ENCODE assay signal across 26 cellular contexts in genomic region chr17:57762375-57762916, GRCh38. TPM values are rescaled to one million over a fixed set of nuclear protein-coding genes. Genes with fewer than 3 reads are reported as not detected.
A peak's percentile ranks its signal among the peaks of the same experiment; 100 is the strongest.
DNase-seq lines count a peak whose midpoint lies in the region; ATAC-seq and TF ChIP-seq lines count a peak whose summit lies in the region.
"Had no signal": no experiment of that assay in that cellular context is flagged by ENCODE, and none has a peak within 500 bp of the region (broad histone marks: within the 10 kb centered on the region; RNA-seq: fewer than 3 reads in every experiment).

No MANE protein-coding gene starts in this region.

- H3K27ac Mint-ChIP-seq in MCF 10A (ENCODE audit: low read depth, unreplicated experiment): no peak overlapping the region

- peaks cover 5% of the 10 kb centered on the region for H3K4me1 Mint-ChIP-seq in MCF 10A (ENCODE audit: insufficient read depth, unreplicated experiment)

- TF ChIP-seq POLR2A in testis (IDR thresholded peaks at IDR 0.05): no peak

- peaks cover 18% of the 10 kb centered on the region; the same call in 1 of the 2 replicates for H3K27me3 ChIP-seq in SK-N-SH (ENCODE audit: insufficient read depth)
- no peaks in the 10 kb centered on the region for H3K27me3 ChIP-seq in testis
- H3K27me3 ChIP-seq: heart left ventricle, thyroid gland had no signal

- POLR2A ChIA-PET in SK-N-SH (lab: Yijun Ruan, JAX): interaction anchor here (1.0 to 3.0 kb wide), 8 partner anchors 10 to 177 kb away, joined by 3 to 19 read pairs (median 4); partner anchors contain the start of gene MRPS23
- POLR2A ChIA-PET in MCF 10A (lab: Yijun Ruan, JAX): no interaction called here

- intact Hi-C loops in MCF 10A (cut with micrococcal nuclease) (no loop called here), testis (cut with DNase I; ENCODE audit: low total_unique reads) (no loop called here)

- no peak for TF ChIP-seq CTCF in SK-N-SH (IDR thresholded peaks at IDR 0.05)
- no peak for TF ChIP-seq CTCF in MCF 10A (IDR thresholded peaks at IDR 0.05; ENCODE audit: unreplicated experiment)
- no peak for TF ChIP-seq CTCF in testis (IDR thresholded peaks at IDR 0.05)

- H3K9ac ChIP-seq in SK-N-SH: no peak overlapping the region

- H3K9me3 ChIP-seq in SK-N-SH (no peaks in the 10 kb centered on the region), testis (no peaks in the 10 kb centered on the region)
- H3K9me3 ChIP-seq: heart left ventricle, thyroid gland had no signal

- CTCF ChIA-PET in SK-N-SH (lab: Yijun Ruan, JAX): interaction anchor here (0.6 to 4.4 kb wide), 16 partner anchors 10 to 641 kb away, joined by 3 to 38 read pairs (median 6); no protein-coding TSS in a partner anchor
- CTCF ChIA-PET in MCF 10A (lab: Yijun Ruan, JAX): interaction anchor here (0.6 to 1.5 kb wide), 3 partner anchors 14 to 752 kb away, joined by 3 to 5 read pairs (median 4); no protein-coding TSS in a partner anchor

- peak overlapping the region in 1 of 2 experiments; percentile 67; a peak in 2 of 4 replicates for H3K27ac ChIP-seq in SK-N-SH (ENCODE audit: low read depth in 2 of 2, low read length in 1 of 2)
- H3K27ac ChIP-seq in testis: no peak overlapping the region
- H3K27ac ChIP-seq: coronary artery, heart left ventricle, thyroid gland had no signal

- H4K20me1 ChIP-seq in SK-N-SH (ENCODE audit: insufficient read depth): no peaks in the 10 kb centered on the region

- no peak overlapping the region for H2AFZ ChIP-seq in SK-N-SH (ENCODE audit: low read depth)

- H3K4me2 ChIP-seq in SK-N-SH: no peak overlapping the region

- WGBS in SK-N-SH (ENCODE audit: low lambda C conversion rate): 39% methylated on average over 14 of the region's 14 CpGs
- WGBS in testis, 2 donors: 71 to 75% methylated on average over 14 of the region's 14 CpGs

- peaks cover 32% of the 10 kb centered on the region for H3K27me3 Mint-ChIP-seq in MCF 10A (ENCODE audit: insufficient read depth, unreplicated experiment)

- H3K9me3 Mint-ChIP-seq in MCF 10A (ENCODE audit: unreplicated experiment): no peaks in the 10 kb centered on the region

- no peak for TF ChIP-seq RAD21 in SK-N-SH (IDR thresholded peaks at IDR 0.05; ENCODE audit: low read length)

- H3K4me3 ChIP-seq in SK-N-SH (ENCODE audit: low read depth in 2 of 2, low read length in 1 of 2): no peak overlapping the region
- H3K4me3 ChIP-seq in testis: no peak overlapping the region
- H3K4me3 ChIP-seq: coronary artery, heart left ventricle, thyroid gland had no signal

- ATAC-seq in HG03097 (IDR thresholded peaks at IDR 0.05; ENCODE audit: low FRiP score, unreplicated experiment): no peak
- ATAC-seq: heart left ventricle; left ventricle myocardium superior; Right ventricle myocardium inferior; stimulated activated naive CD8-positive, alpha-beta T cell treated with anti-CD3 and anti-CD28 coated beads, Interleukin-15, Interleukin-2, amounts not matched to agents 100 U/mL and 50 U/mL, for 24 hours had no signal

- H3K4me1 ChIP-seq in SK-N-SH (ENCODE audit: control insufficient read depth in 1 of 2, insufficient read depth in 2 of 2, low read depth in 1 of 2, low read length in 1 of 2): peaks cover 0 to 35% of the 10 kb centered on the region in 2 experiments; a peak in 2 of 4 replicates
- H3K4me1 ChIP-seq in testis: no peaks in the 10 kb centered on the region
- H3K4me1 ChIP-seq: heart left ventricle, thyroid gland had no signal

- peak; percentile 42 for DNase-seq in NCI-H2171 treated with DMSO at 0.1 percent for 48 hours (lab: John Stamatoyannopoulos, UW)
- no peak for DNase-seq in NCI-H2171 (lab: John Stamatoyannopoulos, UW)
- peak; percentile 73 for DNase-seq in SK-N-SH
- peak; percentile 43 for DNase-seq in left kidney (ENCODE audit: low read depth, low spot score)
- DNase-seq in MCF 10A (ENCODE audit: unreplicated experiment): no peak
- no peak for DNase-seq in testis
- DNase-seq in stimulated activated CD8-positive, alpha-beta memory T cell treated with anti-CD3 and anti-CD28 coated beads, Interleukin-4, amount 100 ng/mL, for 48 hours: no peak
- DNase-seq: activated CD4-positive, alpha-beta T cell treated with anti-CD3 and anti-CD28 coated beads for 1 hour; activated gamma-delta T cell treated with Interleukin-2 at 50 U/mL for 16 hours; activated T-cell treated with anti-CD3 and anti-CD28 coated beads, Interleukin-2, amount 50 U/mL, for 1 hour; DMS79 treated with DMSO at 0.1 percent for 48 hours; heart left ventricle; Karpas-422; left ventricle myocardium superior; NCI-H774; stimulated activated CD4-positive, alpha-beta T cell treated with anti-CD3 and anti-CD28 coated beads, Interleukin-2, amount 100 ng/mL, for 48 hours; stimulated activated naive CD8-positive, alpha-beta T cell treated with anti-CD3 and anti-CD28 coated beads, Interleukin-15, Interleukin-2, amounts not matched to agents 100 U/mL and 50 U/mL, for 24 hours; thyroid gland had no signal

- peak in 1 of 2 experiments; percentile 60; a peak in 1 of 4 replicates for TF ChIP-seq EP300 in SK-N-SH (IDR thresholded peaks at IDR 0.05; ENCODE audit: borderline replicate concordance in 1 of 2, low read depth in 1 of 2, low read length in 1 of 2)

- H3K9me2 ChIP-seq in SK-N-SH: no peaks in the 10 kb centered on the region

- BruUV-seq in MCF 10A (replicated peaks; lab: Mats Ljungman, UMichigan): no TSS peak

- H3K79me2 ChIP-seq in SK-N-SH (ENCODE audit: insufficient read depth): no peaks in the 10 kb centered on the region

- no peaks in the 10 kb centered on the region for H3K36me3 Mint-ChIP-seq in MCF 10A (ENCODE audit: insufficient read depth, unreplicated experiment)

- no peak overlapping the region for H3K4me3 Mint-ChIP-seq in MCF 10A (ENCODE audit: unreplicated experiment)

- H3K36me3 ChIP-seq in SK-N-SH (replicated peaks in 1 of 2; ENCODE audit: control insufficient read depth in 1 of 2, insufficient read depth in 2 of 2, low read length in 1 of 2) (no peaks in the 10 kb centered on the region), testis (ENCODE audit: low read depth, missing control alignments) (no peaks in the 10 kb centered on the region)
- H3K36me3 ChIP-seq: heart left ventricle, thyroid gland had no signal

- no peaks in the 10 kb centered on the region for H3F3A ChIP-seq in SK-N-SH (replicated peaks; ENCODE audit: insufficient read depth)

TF ChIP-seq in SK-N-SH, 30 proteins besides CTCF, POLR2A, EP300 and RAD21:
- TF ChIP-seq SMC3 (IDR thresholded peaks at IDR 0.05; ENCODE audit: low read depth, low read length) (no peak), CHD2 (IDR thresholded peaks at IDR 0.05; ENCODE audit: low read length, partially characterized antibody) (peak; percentile 14)

RNA-seq across cellular contexts. Expression of gene CCDC182, which starts 17.3 kb away (rescaled TPM):
- polyA plus RNA-seq in SK-N-SH (2012; rRNA removed) (not detected in 2 replicates), testis (ENCODE audit: insufficient read depth, low read depth, low replicate concordance) (33.2 TPM)
- polyA plus RNA-seq in SK-N-SH (2012; cell fraction: cytosol; rRNA removed): not detected in 2 replicates
- not detected in 2 replicates for polyA plus RNA-seq in SK-N-SH (2012; cell fraction: nucleus; rRNA removed)
- total RNA-seq in MCF 10A (2022) (not detected in 2 replicates), testis (10 to 100 TPM; 12.5 to 25.8 TPM)
- total RNA-seq: bronchial epithelial cell, heart left ventricle, HT-29, left ventricle myocardium superior, mononuclear cell, OCI-LY7, pulmonary artery endothelial cell, Right ventricle myocardium inferior, thyroid gland had no signal
- polyA plus RNA-seq: heart left ventricle had no signal

Comparison
In these comparisons a context has a peak if more than half of its experiments do, and no peak if none do; other contexts are left out.
1. DNase-seq: peak in NCI-H2171 treated with DMSO at 0.1 percent for 48 hours (single experiment), SK-N-SH (single experiment) and left kidney (single experiment); none in NCI-H2171 (single experiment), MCF 10A (single experiment), testis (single experiment) and stimulated activated CD8-positive, alpha-beta memory T cell treated with anti-CD3 and anti-CD28 coated beads, Interleukin-4, amount 100 ng/mL, for 48 hours (single experiment).
2. RNA of gene CCDC182, which starts 17.3 kb away (total RNA-seq): 12.5 to 25.8 TPM in testis; not detected in MCF 10A; every median in the first group is over 10 times any median in the second.